Comparison of ENCODE assay signal across 1 cellular context in the genomic region with DNA sequence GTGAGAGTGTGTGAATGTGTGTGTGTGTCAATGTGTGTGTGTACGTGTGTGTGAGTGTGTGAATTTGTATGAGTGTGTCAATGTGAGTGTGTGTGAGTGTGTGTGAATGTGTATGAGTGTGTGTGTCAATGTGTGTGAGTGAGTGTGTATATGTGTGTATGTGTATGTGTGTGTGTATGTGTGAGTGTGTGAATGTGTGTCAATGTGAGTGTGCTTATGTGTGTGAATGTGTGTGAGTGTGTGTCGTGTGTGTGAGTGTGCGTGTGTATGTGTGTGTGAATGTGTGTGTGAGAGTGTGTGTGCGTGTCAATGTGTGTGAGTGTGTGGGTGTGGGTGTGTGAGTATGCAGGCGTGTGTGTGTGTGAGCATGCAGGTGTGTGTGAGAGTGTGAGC.
TF ChIP-seq lines count a peak whose summit lies in the region.

No MANE protein-coding gene starts in this region.

TF ChIP-seq in WTC11, 78 proteins besides CTCF, POLR2A, EP300 and RAD21 (continued from another document):
- TF ChIP-seq PRDM15 (CRISPR knock-in tag; IDR thresholded peaks at IDR 0.05) = no peak
